In the genomic region with DNA sequence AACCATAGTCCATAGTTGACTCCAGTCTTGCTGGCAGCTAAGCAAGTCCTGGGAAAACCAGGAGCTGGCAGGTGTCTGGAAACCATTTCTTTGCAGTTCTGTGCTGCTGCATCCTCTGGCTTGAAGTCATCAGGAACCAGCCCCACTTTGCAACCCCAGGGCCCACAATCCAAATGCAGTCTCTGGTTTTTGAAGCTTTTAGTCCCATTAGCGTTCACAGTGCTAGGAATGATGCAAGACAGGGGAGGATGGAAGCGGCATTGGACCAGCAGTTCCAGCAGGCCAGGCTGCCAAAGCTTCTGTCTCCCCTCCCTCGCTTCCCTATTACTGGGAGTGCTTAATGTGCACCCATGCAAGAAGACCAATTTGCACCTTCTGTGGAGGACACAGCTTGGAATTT, we compare ENCODE assay signal across 15 cellular contexts.
"Had no signal": no experiment of that assay in that cellular context is flagged by ENCODE, and none has a peak within 500 bp of the region (broad histone marks: within the 10 kb centered on the region; RNA-seq: fewer than 3 reads in every experiment).

No MANE protein-coding gene starts in this region.

- ATAC-seq: foreskin keratinocyte, gastroesophageal sphincter, heart left ventricle, left colon, left lobe of liver, mucosa of descending colon had no signal

- DNase-seq: dermis blood vessel endothelial cell; effector CD4-positive, alpha-beta T cell; effector memory CD4-positive, alpha-beta T cell; foreskin keratinocyte; heart left ventricle; hypothalamus; immature natural killer cell; left colon; left ventricle myocardium inferior; mammary epithelial cell; mesendoderm; mucosa of descending colon; naive B cell had no signal
